ENCODE assay signal across 1 cellular context in the genomic region with DNA sequence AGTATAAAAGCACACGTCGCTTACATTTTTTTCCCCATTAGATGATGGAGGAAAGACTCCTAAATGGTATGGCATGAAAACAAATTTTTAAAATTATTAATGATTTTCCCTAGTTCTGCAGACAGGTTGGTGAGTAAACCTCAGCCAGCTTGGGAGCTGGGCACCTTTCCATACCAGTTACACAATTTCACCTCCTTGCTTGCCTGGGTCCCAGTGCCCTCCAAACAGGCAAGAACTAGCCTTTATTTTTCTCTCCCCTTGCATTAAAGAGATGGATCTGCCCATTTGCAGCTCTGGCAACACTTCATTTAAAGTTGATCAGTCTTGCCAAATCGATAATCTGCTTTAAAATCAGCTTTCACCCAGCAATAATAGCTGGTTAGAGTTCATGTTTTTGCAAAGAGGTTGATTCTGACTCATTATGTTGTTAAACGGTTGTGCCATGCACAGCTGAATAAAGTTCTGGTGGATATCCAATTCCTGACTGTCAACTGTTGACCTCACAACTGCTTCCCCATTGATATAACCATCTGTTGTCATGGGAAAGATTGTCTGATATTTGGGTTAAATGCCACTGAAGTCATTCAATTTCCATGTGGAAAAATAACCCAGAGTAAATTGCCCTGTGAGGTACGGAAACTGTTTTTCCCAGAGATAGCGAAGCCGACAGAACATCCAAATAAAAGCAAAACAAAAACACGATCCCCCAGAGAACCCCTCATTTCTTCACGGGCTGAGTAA.
TF ChIP-seq lines count a peak whose summit lies in the region.

No MANE protein-coding gene starts in this region.

TF ChIP-seq in IMR-90, 13 proteins besides CTCF, POLR2A, EP300 and RAD21:
- TF ChIP-seq SMC3 (IDR thresholded peaks at IDR 0.05; ENCODE audit: low read depth, low read length) = no peak
- peak; percentile 32; the same call in 1 of the 2 replicates for TF ChIP-seq FOS (IDR thresholded peaks at IDR 0.05; ENCODE audit: low read depth, low read length)
- TF ChIP-seq CEBPB (IDR thresholded peaks at IDR 0.05; ENCODE audit: low read depth, low read length) = peak; percentile 67
